ENCODE assay signal across 11 cellular contexts in the genomic region with DNA sequence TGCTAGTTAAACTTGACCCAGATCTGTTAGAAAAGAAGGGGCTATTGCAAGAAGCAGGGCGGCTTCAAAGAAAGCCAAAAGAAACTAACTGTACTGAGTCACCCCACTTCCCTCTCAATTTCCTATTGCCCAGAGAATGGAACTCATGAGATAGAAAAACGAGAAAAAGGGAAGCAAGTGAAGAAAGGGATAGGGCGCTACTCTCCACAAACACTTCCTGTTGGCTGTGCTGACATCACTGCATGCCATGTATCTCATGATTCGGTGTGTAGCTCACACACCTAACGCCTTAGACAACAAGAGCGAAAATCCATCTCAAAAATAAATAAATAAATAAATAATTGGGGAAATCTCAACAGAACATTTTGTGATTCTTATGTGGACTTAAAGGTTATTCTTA. TPM values are rescaled to one million over a fixed set of nuclear protein-coding genes. Genes with fewer than 3 reads are reported as not detected.
DNase-seq lines count a peak whose midpoint lies in the region; ATAC-seq, FAIRE-seq and TF ChIP-seq lines count a peak whose summit lies in the region.
"Had no signal": no experiment of that assay in that cellular context is flagged by ENCODE, and none has a peak within 500 bp of the region (broad histone marks: within the 10 kb centered on the region; RNA-seq: fewer than 3 reads in every experiment).

No MANE protein-coding gene starts in this region.

- in situ Hi-C loops in K562 (cut with MboI), result no loop called here

- no peaks in the 10 kb centered on the region for H3K27me3 Mint-ChIP-seq in activated CD4-positive, alpha-beta memory T cell treated with anti-CD3 and anti-CD28 coated beads, Interleukin-2, amount 10 ng/mL, durations not matched to agents 7 days and 5 days
- H3K27me3 Mint-ChIP-seq in activated CD4-positive, alpha-beta memory T cell treated with anti-CD3 and anti-CD28 coated beads for 36 hours, result peaks cover 3% of the 10 kb centered on the region
- peaks cover 0 to 4% (median 0%) of the 10 kb centered on the region in 5 donors for H3K27me3 Mint-ChIP-seq in naive thymus-derived CD4-positive, alpha-beta T cell

- 54% methylated on average over 6 of the region's 6 CpGs for WGBS in K562 (ENCODE audit: insufficient coverage, low coverage, missing lambda C conversion rate)

- no peak for TF ChIP-seq EP300 in K562 (IDR thresholded peaks at IDR 0.05; ENCODE audit: low read length)

- no peaks in the 10 kb centered on the region for H3K27me3 ChIP-seq in K562 (ENCODE audit: control insufficient read depth in 2 of 2, insufficient read depth in 2 of 2, low read length in 2 of 2)
- no peaks in the 10 kb centered on the region for H3K27me3 ChIP-seq in naive thymus-derived CD4-positive, alpha-beta T cell (ENCODE audit: control insufficient read depth in 2 of 2, insufficient read depth in 2 of 2, low read length in 2 of 2)

- H3K27ac Mint-ChIP-seq in activated CD4-positive, alpha-beta memory T cell treated with anti-CD3 and anti-CD28 coated beads, Interleukin-2, amount 10 ng/mL, durations not matched to agents 7 days and 5 days, result peak overlapping the region; percentile 2
- no peak overlapping the region for H3K27ac Mint-ChIP-seq in activated CD4-positive, alpha-beta memory T cell treated with anti-CD3 and anti-CD28 coated beads for 36 hours
- H3K27ac Mint-ChIP-seq in naive thymus-derived CD4-positive, alpha-beta T cell, result peak overlapping the region in 4 of 9 donors; percentile 14 to 66 (median 60)
- H3K27ac Mint-ChIP-seq: progenitor cell of endocrine pancreas had no signal

- POLR2A ChIA-PET in activated CD4-positive, alpha-beta memory T cell treated with anti-CD3 and anti-CD28 coated beads, Interleukin-2, amount 10 ng/mL, durations not matched to agents 7 days and 5 days (lab: Charles Lee), result no interaction called here
- POLR2A ChIA-PET in activated CD4-positive, alpha-beta memory T cell treated with anti-CD3 and anti-CD28 coated beads for 36 hours (lab: Charles Lee), result no interaction called here
- POLR2A ChIA-PET in K562 (lab: Yijun Ruan, JAX), result no interaction called here
- POLR2A ChIA-PET in naive thymus-derived CD4-positive, alpha-beta T cell (lab: Charles Lee), result no interaction called here

- no peaks in the 10 kb centered on the region for H3K36me3 ChIP-seq in K562 (ENCODE audit: control insufficient read depth, insufficient read depth, low read length)
- no peaks in the 10 kb centered on the region for H3K36me3 ChIP-seq in naive thymus-derived CD4-positive, alpha-beta T cell (ENCODE audit: control insufficient read depth in 2 of 3, insufficient read depth in 3 of 3, low read length in 3 of 3)

- H3K9me3 Mint-ChIP-seq in activated CD4-positive, alpha-beta memory T cell treated with anti-CD3 and anti-CD28 coated beads, Interleukin-2, amount 10 ng/mL, durations not matched to agents 7 days and 5 days, result no peaks in the 10 kb centered on the region
- H3K9me3 Mint-ChIP-seq in activated CD4-positive, alpha-beta memory T cell treated with anti-CD3 and anti-CD28 coated beads for 36 hours, result no peaks in the 10 kb centered on the region
- H3K9me3 Mint-ChIP-seq in naive thymus-derived CD4-positive, alpha-beta T cell, result no peaks in the 10 kb centered on the region

- H3K4me3 ChIP-seq in K562, result no peak overlapping the region
- no peak overlapping the region for H3K4me3 ChIP-seq in naive thymus-derived CD4-positive, alpha-beta T cell (ENCODE audit: low read length)

- no TSS peak for BruUV-seq in K562 (replicated peaks; lab: Mats Ljungman, UMichigan)

- CTCF ChIA-PET in activated CD4-positive, alpha-beta memory T cell treated with anti-CD3 and anti-CD28 coated beads, Interleukin-2, amount 10 ng/mL, durations not matched to agents 7 days and 5 days (lab: Charles Lee), result interaction anchor here (1.3 kb wide), 1 partner anchor 28 kb away, joined by 3 read pairs; no protein-coding TSS in a partner anchor
- CTCF ChIA-PET in activated CD4-positive, alpha-beta memory T cell treated with anti-CD3 and anti-CD28 coated beads for 36 hours (lab: Charles Lee), result interaction anchor here (1.7 kb wide), 1 partner anchor 34 kb away, joined by 5 read pairs; no protein-coding TSS in a partner anchor
- CTCF ChIA-PET in K562 (lab: Yijun Ruan, JAX; ENCODE audit: low intra/inter-chr PET ratio), result no interaction called here
- CTCF ChIA-PET in naive thymus-derived CD4-positive, alpha-beta T cell (lab: Charles Lee), result interaction anchor here (0.6 kb wide), 1 partner anchor 51 kb away, joined by 3 read pairs; no protein-coding TSS in a partner anchor

- intact Hi-C loops in activated CD4-positive, alpha-beta memory T cell treated with anti-CD3 and anti-CD28 coated beads for 36 hours (cut with micrococcal nuclease), result no loop called here
- intact Hi-C loops in K562 (cut with micrococcal nuclease), result no loop called here
- intact Hi-C loops in naive thymus-derived CD4-positive, alpha-beta T cell (cut with micrococcal nuclease), result no loop called here

- no peaks in the 10 kb centered on the region for H3K36me3 Mint-ChIP-seq in activated CD4-positive, alpha-beta memory T cell treated with anti-CD3 and anti-CD28 coated beads, Interleukin-2, amount 10 ng/mL, durations not matched to agents 7 days and 5 days (ENCODE audit: low read depth)
- H3K36me3 Mint-ChIP-seq in activated CD4-positive, alpha-beta memory T cell treated with anti-CD3 and anti-CD28 coated beads for 36 hours, result no peaks in the 10 kb centered on the region
- H3K36me3 Mint-ChIP-seq in naive thymus-derived CD4-positive, alpha-beta T cell, result peaks cover 0 to under 1% (median 0%) of the 10 kb centered on the region in 5 donors

- H3K4me1 ChIP-seq in K562 (replicated peaks in 1 of 2; ENCODE audit: control insufficient read depth in 2 of 2, insufficient read depth in 2 of 2, low read length in 2 of 2), result peaks cover 7 to 20% of the 10 kb centered on the region in 2 experiments; a peak in 4 of 5 replicates
- H3K4me1 ChIP-seq in naive thymus-derived CD4-positive, alpha-beta T cell (ENCODE audit: control insufficient read depth in 2 of 2, insufficient read depth in 2 of 2, low read length in 2 of 2), result no peaks in the 10 kb centered on the region

- peak; percentile 40 for FAIRE-seq in K562 (lab: Jason Lieb, UNC)

- no peak for TF ChIP-seq POLR2A in K562 (conservative IDR thresholded peaks at IDR 0.05)

- no peak overlapping the region for H3K4me2 ChIP-seq in K562 (ENCODE audit: insufficient read depth, low read length)

- peak overlapping the region; percentile 35; the same call in 1 of the 3 replicates for H3K27ac ChIP-seq in K562 (ENCODE audit: extremely low read depth, low read depth, low read length)
- no peak overlapping the region for H3K27ac ChIP-seq in naive thymus-derived CD4-positive, alpha-beta T cell (ENCODE audit: low read depth, low read length)

- H3K79me2 ChIP-seq in K562 (ENCODE audit: control insufficient read depth, insufficient read depth, low read length), result no peaks in the 10 kb centered on the region

- H2AFZ ChIP-seq in K562 (ENCODE audit: low read depth, low read length), result peak overlapping the region; percentile 83

- H4K20me1 ChIP-seq in K562 (replicated peaks; ENCODE audit: control insufficient read depth, insufficient read depth, low read length), result no peaks in the 10 kb centered on the region

- H3K9me1 ChIP-seq in K562 (ENCODE audit: control insufficient read depth, insufficient read depth, low read length), result no peaks in the 10 kb centered on the region

- H3K9ac ChIP-seq in K562 (ENCODE audit: insufficient read depth in 1 of 2, low read depth in 2 of 2, low read length in 2 of 2), result no peak overlapping the region

- no peaks in the 10 kb centered on the region for H3K9me3 ChIP-seq in K562 (replicated peaks; ENCODE audit: control insufficient read depth, insufficient read depth, low read depth, low read length)
- H3K9me3 ChIP-seq in naive thymus-derived CD4-positive, alpha-beta T cell (ENCODE audit: control insufficient read depth in 2 of 3, low read length in 3 of 3), result no peaks in the 10 kb centered on the region

- no peak for TF ChIP-seq CTCF in K562 (IDR thresholded peaks at IDR 0.05 in 2 of 3, conservative IDR thresholded peaks at IDR 0.05 in 1 of 3; ENCODE audit: insufficient read depth in 2 of 3, low read depth in 1 of 3, low read length in 3 of 3)

- H3K4me1 Mint-ChIP-seq in activated CD4-positive, alpha-beta memory T cell treated with anti-CD3 and anti-CD28 coated beads, Interleukin-2, amount 10 ng/mL, durations not matched to agents 7 days and 5 days, result peaks cover 16% of the 10 kb centered on the region
- peaks cover 14% of the 10 kb centered on the region for H3K4me1 Mint-ChIP-seq in activated CD4-positive, alpha-beta memory T cell treated with anti-CD3 and anti-CD28 coated beads for 36 hours (ENCODE audit: low read depth)
- H3K4me1 Mint-ChIP-seq in naive thymus-derived CD4-positive, alpha-beta T cell, result peaks cover 0 to 14% (median 13%) of the 10 kb centered on the region in 7 donors

- no peak for DNase-seq in activated CD4-positive, alpha-beta memory T cell treated with anti-CD3 and anti-CD28 coated beads, Interleukin-2, amount 10 ng/mL, durations not matched to agents 7 days and 5 days
- DNase-seq in activated CD4-positive, alpha-beta memory T cell treated with anti-CD3 and anti-CD28 coated beads for 36 hours, result no peak
- DNase-seq in MV-4-11 (lab: John Stamatoyannopoulos, UW), result peak; percentile 94
- peak in 1 of 4 experiments; percentile 32 for DNase-seq in K562 (ENCODE audit: extremely low read depth in 1 of 4, low spot score in 3 of 4)
- DNase-seq in naive thymus-derived CD4-positive, alpha-beta T cell, result peak in 4 of 9 donors; percentile 4 to 24 (median 12)
- DNase-seq: kidney glomerular epithelial cell, NCI-H226 had no signal

- no peak for TF ChIP-seq RAD21 in K562 (CRISPR knock-in tag; conservative IDR thresholded peaks at IDR 0.05 in 1 of 2, IDR thresholded peaks at IDR 0.05 in 1 of 2)

- H3K4me3 Mint-ChIP-seq in activated CD4-positive, alpha-beta memory T cell treated with anti-CD3 and anti-CD28 coated beads, Interleukin-2, amount 10 ng/mL, durations not matched to agents 7 days and 5 days, result no peak overlapping the region
- H3K4me3 Mint-ChIP-seq in activated CD4-positive, alpha-beta memory T cell treated with anti-CD3 and anti-CD28 coated beads for 36 hours, result no peak overlapping the region
- H3K4me3 Mint-ChIP-seq in naive thymus-derived CD4-positive, alpha-beta T cell, result peak overlapping the region; percentile 14 to 69 (median 59)

- peak; percentile 37 for ATAC-seq in K562
- ATAC-seq in naive thymus-derived CD4-positive, alpha-beta T cell, result peak; percentile 91
- no peak for ATAC-seq in GM18511 (IDR thresholded peaks at IDR 0.05; ENCODE audit: unreplicated experiment)
- no peak for ATAC-seq in HG02884 (IDR thresholded peaks at IDR 0.05; ENCODE audit: unreplicated experiment)
- no peak for ATAC-seq in GM19023 (IDR thresholded peaks at IDR 0.05; ENCODE audit: unreplicated experiment)

RNA-seq across cellular contexts. Expression of gene P2RX4, which starts 13.0 kb away (rescaled TPM):
- total RNA-seq in activated CD4-positive, alpha-beta memory T cell treated with anti-CD3 and anti-CD28 coated beads, Interleukin-2, amount 10 ng/mL, durations not matched to agents 7 days and 5 days, result 100 to 1,000 TPM; 117 to 125 TPM
- total RNA-seq in activated CD4-positive, alpha-beta memory T cell treated with anti-CD3 and anti-CD28 coated beads for 36 hours, result 10 to 100 TPM; 53.4 to 57.5 TPM
- total RNA-seq in K562 (2011; cell fraction: chromatin; rRNA removed; ENCODE audit: low replicate concordance), result 40.9 and 60.5 TPM in 2 replicates
- 47.8 and 47.9 TPM in 2 replicates for total RNA-seq in K562 (2011; cell fraction: nucleolus; rRNA removed)
- 55.4 and 61.5 TPM in 2 replicates for total RNA-seq in K562 (2011; cell fraction: nucleoplasm; rRNA removed)
- 14.3 and 18.9 TPM in 2 replicates for total RNA-seq in K562 (2014; rRNA removed)
- 7.8 and 9.6 TPM in 2 replicates for total RNA-seq in K562 (2014; rRNA removed; fragmentation: Illumina TruSeq; extraction: Trizol)
- 8.3 and 10.5 TPM in 2 replicates for total RNA-seq in K562 (2015; rRNA removed; fragmentation: Illumina TruSeq; extraction: Trizol)
- 12.8 and 14.2 TPM in 2 replicates for total RNA-seq in K562 (2021)
- 15.4 and 20.8 TPM in 2 replicates for polyA plus RNA-seq in K562 (2011; rRNA removed)
- polyA plus RNA-seq in K562 (2011; cell fraction: cytosol; rRNA removed), result 21.4 and 26.2 TPM in 2 replicates
- polyA plus RNA-seq in K562 (2011; cell fraction: nucleus; rRNA removed), result 26.6 and 29.1 TPM in 2 replicates
- 12.8 and 57.1 TPM in 2 replicates for polyA plus RNA-seq in K562 (2012)
- polyA plus RNA-seq in K562 (2014; fragmentation: Illumina TruSeq; extraction: Trizol), result 11.7 and 13.0 TPM in 2 replicates
- 1 to 10 TPM; 6.6 to 10.0 TPM for polyA plus RNA-seq in K562 (2014; fragmentation: Nextera tagmentation; extraction: Ambion mirVana)
- 21.5 and 23.4 TPM in 2 replicates for polyA plus RNA-seq in K562 (2014; rRNA removed)
- 14.9 and 19.2 TPM in 2 replicates for polyA minus RNA-seq in K562 (2011; rRNA and poly(A)+ RNA removed)
- 5.3 and 9.4 TPM in 2 replicates for polyA minus RNA-seq in K562 (2011; cell fraction: cytosol; rRNA and poly(A)+ RNA removed)
- polyA minus RNA-seq in K562 (2011; cell fraction: nucleus; rRNA and poly(A)+ RNA removed), result 10.4 and 14.0 TPM in 2 replicates
- 10 to 100 TPM; 34.1 to 56.9 (median 40.5) TPM for total RNA-seq in naive thymus-derived CD4-positive, alpha-beta T cell
- 10 to 100 TPM; 42.0 to 42.9 TPM for polyA plus RNA-seq in naive thymus-derived CD4-positive, alpha-beta T cell

Comparison
In these comparisons a context has a peak if more than half of its experiments do, and no peak if none do; other contexts are left out.
1. H3K4me3 Mint-ChIP-seq: peak in naive thymus-derived CD4-positive, alpha-beta T cell (10 of 10); none in activated CD4-positive, alpha-beta memory T cell treated with anti-CD3 and anti-CD28 coated beads, Interleukin-2, amount 10 ng/mL, durations not matched to agents 7 days and 5 days (single experiment) and activated CD4-positive, alpha-beta memory T cell treated with anti-CD3 and anti-CD28 coated beads for 36 hours (single experiment).
2. ATAC-seq: peak in K562 (single experiment) and naive thymus-derived CD4-positive, alpha-beta T cell (single experiment); none in GM18511 (single experiment), HG02884 (single experiment) and GM19023 (single experiment).